ENCODE assay signal across 24 cellular contexts in the genomic region with DNA sequence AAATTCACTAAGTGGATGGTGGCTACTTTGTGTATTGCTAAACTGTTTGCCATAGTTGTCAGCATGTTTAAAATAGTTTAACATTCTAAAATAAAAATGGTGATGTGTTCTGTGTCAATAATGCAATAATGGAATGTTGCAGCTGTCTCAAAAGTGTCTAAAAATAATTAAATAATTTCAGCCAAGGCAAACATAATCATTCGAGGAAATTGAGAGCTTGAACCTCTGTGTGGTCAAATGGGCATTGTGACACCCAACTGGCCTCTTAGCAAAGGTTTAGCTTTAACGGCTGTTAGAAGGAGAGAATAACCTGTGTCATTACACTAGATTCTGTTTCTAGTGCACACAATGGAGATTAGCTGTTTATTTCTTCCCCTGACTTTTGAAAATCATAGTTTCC.
"Had no signal": no experiment of that assay in that cellular context is flagged by ENCODE, and none has a peak within 500 bp of the region (broad histone marks: within the 10 kb centered on the region; RNA-seq: fewer than 3 reads in every experiment).

No MANE protein-coding gene starts in this region.

- H3K4me1 ChIP-seq: Peyer's patch, SJSA1 had no signal

- H3K9me3 Mint-ChIP-seq: IgD-negative memory B cell, T-cell had no signal

- H3K4me3 ChIP-seq: K562, MG63, PC-9, Peyer's patch, SJSA1, SK-N-MC had no signal

- DNase-seq: Kasumi-1; MG63; NCI-H1092 treated with DMSO at 0.1 percent for 48 hours; NCI-H1436 treated with DMSO at 0.1 percent for 48 hours; NCI-H1694; NCI-H187 treated with DMSO at 0.1 percent for 48 hours; NCI-H2029 treated with DMSO at 0.1 percent for 48 hours; NCI-H2107; NCI-H2227 treated with DMSO at 0.1 percent for 48 hours; NCI-H524; NCI-H526 treated with DMSO at 0.1 percent for 48 hours; NCI-H748 treated with DMSO at 0.1 percent for 48 hours; NK-92 treated with Interleukin-12 subunit alpha and Interleukin-12 subunit beta, amount 100 ng/mL, for 24 hours; OCI-M1; PC-9; Peyer's patch; SHP77 treated with DMSO at 0.1 percent for 48 hours; T-cell had no signal

- H3K27me3 Mint-ChIP-seq: IgD-negative memory B cell had no signal

- H3K36me3 Mint-ChIP-seq: IgD-negative memory B cell, T-cell had no signal

- H3K4me1 Mint-ChIP-seq: T-cell had no signal

- H3K36me3 ChIP-seq: MG63, Peyer's patch, SJSA1 had no signal

- H3K4me3 Mint-ChIP-seq: IgD-negative memory B cell, T-cell had no signal

- H3K9me3 ChIP-seq: MG63, Peyer's patch, SJSA1 had no signal

- H3K27ac Mint-ChIP-seq: IgD-negative memory B cell, T-cell had no signal

- H3K27ac ChIP-seq: HL-60, KMS-11, PC-9, Peyer's patch, SJSA1, SK-N-MC had no signal

- H3K27me3 ChIP-seq: MG63, Peyer's patch, SJSA1 had no signal
